9 cellular contexts compared by ENCODE assay signal in the genomic region with DNA sequence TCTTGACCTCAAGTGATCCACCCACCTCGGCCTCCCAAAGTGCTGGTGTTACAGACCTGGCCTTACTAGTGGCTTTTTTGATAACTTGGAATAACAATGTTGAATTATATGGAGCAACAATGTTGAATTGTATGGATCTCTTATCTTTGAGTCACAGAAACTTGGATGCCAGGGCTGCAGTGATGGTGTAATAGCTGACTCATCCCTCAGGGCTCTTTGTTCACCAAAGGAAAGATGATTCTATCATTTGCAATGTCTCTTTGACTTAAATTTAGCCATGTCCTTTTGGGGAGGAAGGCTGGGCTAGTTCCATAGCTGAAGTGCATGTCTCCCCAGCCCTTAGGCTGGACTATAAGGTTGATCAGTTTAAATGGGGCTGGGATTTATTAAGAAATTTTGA.
DNase-seq lines count a peak whose midpoint lies in the region; ATAC-seq, FAIRE-seq and TF ChIP-seq lines count a peak whose summit lies in the region.
"Had no signal": no experiment of that assay in that cellular context is flagged by ENCODE, and none has a peak within 500 bp of the region (broad histone marks: within the 10 kb centered on the region; RNA-seq: fewer than 3 reads in every experiment).

No MANE protein-coding gene starts in this region.

- 68 to 93% methylated on average over 1 of the region's 1 CpG for WGBS in lower leg skin, 2 donors

- no peaks in the 10 kb centered on the region for H3K36me3 ChIP-seq in endothelial cell of umbilical vein (ENCODE audit: control insufficient read depth in 2 of 2, extremely low read depth in 1 of 2, insufficient read depth in 2 of 2, low read length in 2 of 2)

- intact Hi-C loops in endothelial cell of umbilical vein (cut with micrococcal nuclease) (no loop called here), lower leg skin (cut with DNase I; ENCODE audit: low total_unique reads) (no loop called here)

- no peak for ATAC-seq in HG02981 (IDR thresholded peaks at IDR 0.05; ENCODE audit: unreplicated experiment)

- no peaks in the 10 kb centered on the region for H3K79me2 ChIP-seq in endothelial cell of umbilical vein (ENCODE audit: control insufficient read depth, insufficient read depth, low read length)

- no peak overlapping the region for H3K27ac ChIP-seq in endothelial cell of umbilical vein (ENCODE audit: insufficient read depth, low read depth, low read length)

- H3K9me3 ChIP-seq in endothelial cell of umbilical vein (replicated peaks; ENCODE audit: control insufficient read depth, insufficient read depth, low read length) = no peaks in the 10 kb centered on the region

- no peaks in the 10 kb centered on the region for H3K9me1 ChIP-seq in endothelial cell of umbilical vein (replicated peaks; ENCODE audit: control insufficient read depth, extremely low read depth, insufficient read depth, low read length)

- no peak overlapping the region for H3K4me3 ChIP-seq in endothelial cell of umbilical vein (replicated peaks in 1 of 3; ENCODE audit: insufficient read depth in 1 of 3, low read depth in 1 of 3, low read length in 3 of 3)
- H3K4me3 ChIP-seq in lower leg skin (ENCODE audit: low read depth, poor library complexity, severe bottlenecking) = no peak overlapping the region

- CTCF ChIA-PET in endothelial cell of umbilical vein (lab: Charles Lee) = interaction anchor here (0.6 kb wide), 1 partner anchor 15 kb away, joined by 3 read pairs; no protein-coding TSS in a partner anchor

- no peak for FAIRE-seq in endothelial cell of umbilical vein (lab: Jason Lieb, UNC)

- no peak overlapping the region for H2AFZ ChIP-seq in endothelial cell of umbilical vein (ENCODE audit: low read depth, low read length)

- no peaks in the 10 kb centered on the region for H4K20me1 ChIP-seq in endothelial cell of umbilical vein (replicated peaks; ENCODE audit: control insufficient read depth, extremely low read depth, insufficient read depth, low read length)

- TF ChIP-seq POLR2A in endothelial cell of umbilical vein (IDR thresholded peaks at IDR 0.05; ENCODE audit: low read depth, low read length) (no peak), lower leg skin (IDR thresholded peaks at IDR 0.05) (no peak)

- no TSS peak for BruUV-seq in endothelial cell of umbilical vein (replicated peaks; lab: Mats Ljungman, UMichigan)

- dilution Hi-C loops in endothelial cell of umbilical vein (cut with MboI; ENCODE audit: extremely low pct_ligation_motif_present, low sequenced_read_pairs) = no loop called here

- no peaks in the 10 kb centered on the region for H3K27me3 ChIP-seq in endothelial cell of umbilical vein (ENCODE audit: control insufficient read depth in 2 of 2, insufficient read depth in 2 of 2, low read length in 2 of 2)

- no peak overlapping the region for H3K4me2 ChIP-seq in endothelial cell of umbilical vein (ENCODE audit: insufficient read depth, low read length)

- POLR2A ChIA-PET in endothelial cell of umbilical vein (lab: Charles Lee) = no interaction called here

- TF ChIP-seq CTCF in endothelial cell of umbilical vein (IDR thresholded peaks at IDR 0.05; ENCODE audit: extremely low read depth in 1 of 2, insufficient read depth in 1 of 2, low read depth in 1 of 2, low read length in 2 of 2) = no peak
- no peak for TF ChIP-seq CTCF in lower leg skin (IDR thresholded peaks at IDR 0.05)

- H3K4me1 ChIP-seq in endothelial cell of umbilical vein (ENCODE audit: control insufficient read depth, extremely low read depth, insufficient read depth, low read length) = no peaks in the 10 kb centered on the region

- no peak overlapping the region for H3K9ac ChIP-seq in endothelial cell of umbilical vein (replicated peaks; ENCODE audit: extremely low read depth, insufficient read depth, low read length)

- DNase-seq in GOT3 (lab: John Stamatoyannopoulos, UW) = peak; percentile 50
- DNase-seq in RKO (ENCODE audit: low spot score) = peak; percentile 65
- DNase-seq in endothelial cell of umbilical vein (ENCODE audit: low read depth, low spot score) = peak; percentile 8
- peak; percentile 11 for DNase-seq in pulmonary artery endothelial cell (ENCODE audit: low read depth, low spot score)
- DNase-seq in lower leg skin (ENCODE audit: low spot score in 2 of 2) = no peak
- no peak for DNase-seq in iPS-NIHi7 (ENCODE audit: extremely low spot score)
- DNase-seq in NCI-H2171 treated with DMSO at 0.1 percent for 48 hours (lab: John Stamatoyannopoulos, UW) = no peak
- DNase-seq: occipital lobe had no signal

TF ChIP-seq in endothelial cell of umbilical vein, 7 proteins besides CTCF, POLR2A, EP300 and RAD21:
- TF ChIP-seq JUN (IDR thresholded peaks at IDR 0.05; ENCODE audit: borderline replicate concordance, insufficient read depth, insufficient read length, low read depth) (peak; percentile 31), EZH2 (IDR thresholded peaks at IDR 0.05; ENCODE audit: borderline replicate concordance, low read depth, low read length, severe bottlenecking) (no peak), GATA2 (IDR thresholded peaks at IDR 0.05; ENCODE audit: insufficient read depth, insufficient read length, low read depth, low read length) (peak; percentile 36), POLR2AphosphoS5 (IDR thresholded peaks at IDR 0.05; ENCODE audit: insufficient read depth, low read depth, low read length) (no peak), FOS (IDR thresholded peaks at IDR 0.05; ENCODE audit: borderline replicate concordance, insufficient read depth, low read length) (peak; percentile 53), MYC (IDR thresholded peaks at IDR 0.05; ENCODE audit: low read depth, low read length) (no peak)
- TF ChIP-seq, protein P1, sequence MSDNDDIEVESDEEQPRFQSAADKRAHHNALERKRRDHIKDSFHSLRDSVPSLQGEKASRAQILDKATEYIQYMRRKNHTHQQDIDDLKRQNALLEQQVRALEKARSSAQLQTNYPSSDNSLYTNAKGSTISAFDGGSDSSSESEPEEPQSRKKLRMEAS (IDR thresholded peaks at IDR 0.05; ENCODE audit: insufficient read depth, insufficient read length) = no peak

Comparison
In these comparisons a context has a peak if more than half of its experiments do, and no peak if none do; other contexts are left out.
1. DNase-seq: peak in GOT3 (single experiment), RKO (single experiment), endothelial cell of umbilical vein (single experiment) and pulmonary artery endothelial cell (single experiment); none in lower leg skin (0 of 2), iPS-NIHi7 (single experiment) and NCI-H2171 treated with DMSO at 0.1 percent for 48 hours (single experiment).